ENCODE assay signal across 1 cellular context in genomic region chr18:73697395-73697794, GRCh38.
A peak's percentile ranks its signal among the peaks of the same experiment; 100 is the strongest.
TF ChIP-seq lines count a peak whose summit lies in the region.

No MANE protein-coding gene starts in this region.

TF ChIP-seq in IMR-90, 13 proteins besides CTCF, POLR2A, EP300 and RAD21:
- TF ChIP-seq ELK1 (IDR thresholded peaks at IDR 0.05; ENCODE audit: borderline replicate concordance, low read depth, low read length) (no peak), RFX5 (IDR thresholded peaks at IDR 0.05; ENCODE audit: low read depth, low read length) (peak; percentile 87)
TF ChIP-seq in IMR-90: peak in this region for 1.
